ENCODE assay signal across 1 cellular context in the genomic region with DNA sequence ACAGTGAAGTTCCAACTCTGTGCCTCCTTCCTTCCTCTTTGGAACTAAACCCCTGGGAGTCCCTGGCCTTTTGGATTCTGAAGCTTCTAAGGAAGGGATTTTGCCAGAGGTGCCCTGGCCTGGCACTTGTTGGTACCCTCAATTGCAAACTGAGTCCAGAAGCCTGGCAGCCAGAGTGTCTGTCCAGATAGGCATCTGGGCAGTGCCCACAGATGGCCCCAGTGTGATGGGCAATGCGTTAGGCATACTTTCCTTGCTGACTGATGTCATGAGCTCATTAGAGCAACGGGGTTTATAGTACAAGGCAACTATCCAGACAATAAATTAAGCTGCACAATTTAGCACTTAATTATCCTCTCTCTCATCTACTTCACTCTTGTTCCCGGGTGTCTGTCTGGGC.
TF ChIP-seq lines count a peak whose summit lies in the region.

No MANE protein-coding gene starts in this region.

TF ChIP-seq in SK-N-SH treated with all-trans-retinoic acid at 6 μM for 48 hours, 23 proteins besides CTCF, POLR2A, EP300 and RAD21 (continued from another document):
- TF ChIP-seq, protein P1, sequence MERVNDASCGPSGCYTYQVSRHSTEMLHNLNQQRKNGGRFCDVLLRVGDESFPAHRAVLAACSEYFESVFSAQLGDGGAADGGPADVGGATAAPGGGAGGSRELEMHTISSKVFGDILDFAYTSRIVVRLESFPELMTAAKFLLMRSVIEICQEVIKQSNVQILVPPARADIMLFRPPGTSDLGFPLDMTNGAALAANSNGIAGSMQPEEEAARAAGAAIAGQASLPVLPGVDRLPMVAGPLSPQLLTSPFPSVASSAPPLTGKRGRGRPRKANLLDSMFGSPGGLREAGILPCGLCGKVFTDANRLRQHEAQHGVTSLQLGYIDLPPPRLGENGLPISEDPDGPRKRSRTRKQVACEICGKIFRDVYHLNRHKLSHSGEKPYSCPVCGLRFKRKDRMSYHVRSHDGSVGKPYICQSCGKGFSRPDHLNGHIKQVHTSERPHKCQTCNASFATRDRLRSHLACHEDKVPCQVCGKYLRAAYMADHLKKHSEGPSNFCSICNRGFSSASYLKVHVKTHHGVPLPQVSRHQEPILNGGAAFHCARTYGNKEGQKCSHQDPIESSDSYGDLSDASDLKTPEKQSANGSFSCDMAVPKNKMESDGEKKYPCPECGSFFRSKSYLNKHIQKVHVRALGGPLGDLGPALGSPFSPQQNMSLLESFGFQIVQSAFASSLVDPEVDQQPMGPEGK (CRISPR knock-in tag; IDR thresholded peaks at IDR 0.05; ENCODE audit: borderline replicate concordance): no peak
